Comparison of ENCODE assay signal across 18 cellular contexts in genomic region chr6:168713013-168713412, GRCh38.
DNase-seq lines count a peak whose midpoint lies in the region; ATAC-seq, FAIRE-seq and TF ChIP-seq lines count a peak whose summit lies in the region.
"Had no signal": no experiment of that assay in that cellular context is flagged by ENCODE, and none has a peak within 500 bp of the region (broad histone marks: within the 10 kb centered on the region; RNA-seq: fewer than 3 reads in every experiment).

No MANE protein-coding gene starts in this region.

- in situ Hi-C loops in HepG2 (cut with HindIII; ENCODE audit: extremely low pct_ligation_motif_present, low pct_unique_long_range_greater_than_20kb): no loop called here

- H2BK5ac ChIP-seq in neuronal stem cell (ENCODE audit: low read length): no peak overlapping the region

- H3K9ac ChIP-seq in HepG2 (ENCODE audit: insufficient read depth, low read depth, low read length): no peak overlapping the region
- H3K9ac ChIP-seq in neuronal stem cell (ENCODE audit: low read depth, low read length, poor library complexity): peak overlapping the region; percentile 65
- H3K9ac ChIP-seq: BLaER1, GM23248 had no signal

- H3K79me2 ChIP-seq in HepG2 (ENCODE audit: insufficient read depth, low read length): no peaks in the 10 kb centered on the region

- TF ChIP-seq POLR2A in HepG2 (IDR thresholded peaks at IDR 0.05; ENCODE audit: insufficient read depth in 1 of 2, low read depth in 2 of 2, low read length in 2 of 2) (no peak), right lobe of liver (IDR thresholded peaks at IDR 0.05) (no peak), testis (IDR thresholded peaks at IDR 0.05) (no peak)

- H2AFZ ChIP-seq in HepG2 (ENCODE audit: low read length) (no peak overlapping the region), neuronal stem cell (ENCODE audit: low read length) (no peak overlapping the region)
- H2AFZ ChIP-seq: GM23248 had no signal

- no peaks in the 10 kb centered on the region for H3K9me3 ChIP-seq in HepG2 (ENCODE audit: low read length)
- H3K9me3 ChIP-seq in right lobe of liver: no peaks in the 10 kb centered on the region
- H3K9me3 ChIP-seq in neuronal stem cell (replicated peaks in 1 of 2; ENCODE audit: control insufficient read depth in 2 of 2, insufficient read depth in 1 of 2, low read depth in 1 of 2, low read length in 2 of 2): peaks cover 0 to 11% of the 10 kb centered on the region in 2 donors
- no peaks in the 10 kb centered on the region for H3K9me3 ChIP-seq in testis
- H3K9me3 ChIP-seq: BLaER1 had no signal

- H3K14ac ChIP-seq in neuronal stem cell (ENCODE audit: low read length): no peak overlapping the region

- no peak for TF ChIP-seq RAD21 in HepG2 (CRISPR knock-in tag; IDR thresholded peaks at IDR 0.05)

- H2BK120ac ChIP-seq in neuronal stem cell (ENCODE audit: low read depth, low read length): no peak overlapping the region

- no peak overlapping the region for H2BK12ac ChIP-seq in neuronal stem cell (ENCODE audit: low read length)

- BruUV-seq in HepG2 (replicated peaks; lab: Mats Ljungman, UMichigan): no TSS peak

- POLR2A ChIA-PET in HepG2 (lab: Yijun Ruan, JAX): no interaction called here

- DNase-seq in HepG2 (ENCODE audit: low spot score) (no peak), right lobe of liver (no peak), islet precursor cell (peak; percentile 37), neuronal stem cell (ENCODE audit: low spot score) (no peak), inferior parietal cortex (ENCODE audit: extremely low spot score) (no peak), hypothalamus (lab: John Stamatoyannopoulos, UW) (no peak), testis (no peak)
- DNase-seq: 8988T; CD4-positive, alpha-beta memory T cell; DMS153; DND-41; EL; GM23248; H7 had no signal

- H2BK15ac ChIP-seq in neuronal stem cell (ENCODE audit: low read length): no peak overlapping the region

- H3K36me3 ChIP-seq in HepG2 (replicated peaks in 1 of 2; ENCODE audit: control insufficient read depth in 1 of 2, insufficient read depth in 2 of 2, low read length in 2 of 2) (no peaks in the 10 kb centered on the region), right lobe of liver (no peaks in the 10 kb centered on the region), neuronal stem cell (replicated peaks in 1 of 2; ENCODE audit: control insufficient read depth in 2 of 2, insufficient read depth in 2 of 2, low read length in 2 of 2) (no peaks in the 10 kb centered on the region), testis (ENCODE audit: low read depth, missing control alignments) (no peaks in the 10 kb centered on the region)
- H3K36me3 ChIP-seq: BLaER1 had no signal

- no peak overlapping the region for H3K27ac ChIP-seq in HepG2 (ENCODE audit: extremely low read length, insufficient read depth, low read length)
- no peak overlapping the region for H3K27ac ChIP-seq in right lobe of liver
- no peak overlapping the region for H3K27ac ChIP-seq in neuronal stem cell (replicated peaks; ENCODE audit: low read length)
- no peak overlapping the region for H3K27ac ChIP-seq in testis
- H3K27ac ChIP-seq: BLaER1, GM23248 had no signal

- no peaks in the 10 kb centered on the region for H4K20me1 ChIP-seq in HepG2 (ENCODE audit: insufficient read depth, low read length)
- H4K20me1 ChIP-seq: BLaER1 had no signal

- no peak for TF ChIP-seq EP300 in HepG2 (IDR thresholded peaks at IDR 0.05; ENCODE audit: low read depth in 2 of 2, low read length in 2 of 2)
- no peak for TF ChIP-seq EP300 in HepG2 (CRISPR knock-in tag; IDR thresholded peaks at IDR 0.05; ENCODE audit: borderline replicate concordance)

- intact Hi-C loops in HepG2 (cut with micrococcal nuclease; ENCODE audit: unreplicated experiment) (loop anchor here (5.0 kb wide), 1 partner anchor 341 kb away; no protein-coding TSS in a partner anchor), right lobe of liver (cut with DNase I) (no loop called here), testis (cut with DNase I; ENCODE audit: low total_unique reads) (no loop called here)

- H3K18ac ChIP-seq in neuronal stem cell (ENCODE audit: low read length): peak overlapping the region; percentile 15

- FAIRE-seq in HepG2 (lab: Jason Lieb, UNC): no peak
- FAIRE-seq: GM12878, GM19239, HTR-8/SVneo had no signal

- TF ChIP-seq CTCF in HepG2 (CRISPR knock-in tag; IDR thresholded peaks at IDR 0.05) (no peak), right lobe of liver (IDR thresholded peaks at IDR 0.05) (no peak), testis (IDR thresholded peaks at IDR 0.05) (no peak)

- no peak overlapping the region for H3K4me3 ChIP-seq in HepG2 (replicated peaks in 1 of 3; ENCODE audit: insufficient read depth in 1 of 3, low read depth in 2 of 3, low read length in 3 of 3)
- no peak overlapping the region for H3K4me3 ChIP-seq in right lobe of liver
- peak overlapping the region in 1 of 2 donors; percentile 59 for H3K4me3 ChIP-seq in neuronal stem cell (ENCODE audit: low read length in 2 of 2)
- no peak overlapping the region for H3K4me3 ChIP-seq in testis
- H3K4me3 ChIP-seq: BLaER1, GM12878, GM23248 had no signal

- no peak overlapping the region for H2AK5ac ChIP-seq in neuronal stem cell (ENCODE audit: low read depth, low read length)

- no peak overlapping the region for H3K23ac ChIP-seq in neuronal stem cell (ENCODE audit: low read depth, low read length, poor library complexity)

- H3K4ac ChIP-seq in neuronal stem cell (ENCODE audit: low read length): no peak overlapping the region

- CTCF ChIA-PET in HepG2 (lab: Yijun Ruan, JAX; ENCODE audit: low intra/inter-chr PET ratio, low total read pairs): no interaction called here

- 2% methylated on average over 5 of the region's 5 CpGs for WGBS in HepG2 (ENCODE audit: low lambda C conversion rate)
- 33% methylated on average over 4 of the region's 5 CpGs for WGBS in right lobe of liver (ENCODE audit: insufficient coverage, low coverage, low lambda C conversion rate, missing lambda C conversion rate)
- WGBS in neuronal stem cell (ENCODE audit: extremely low coverage in 2 of 2, insufficient read length in 2 of 2, insufficient replicate concordance in 1 of 2), 2 donors: no CpG with 5 or more reads among the region's 5 CpGs
- WGBS in testis, 2 donors: 76 to 81% methylated on average over 5 of the region's 5 CpGs

- no peak overlapping the region for H4K91ac ChIP-seq in neuronal stem cell (ENCODE audit: low read depth, low read length, poor library complexity)

- no peak overlapping the region for H4K8ac ChIP-seq in neuronal stem cell (ENCODE audit: low read depth, low read length)

- H3K79me1 ChIP-seq in neuronal stem cell (ENCODE audit: low read depth, low read length): no peaks in the 10 kb centered on the region

- H3K27me3 ChIP-seq in HepG2 (ENCODE audit: control insufficient read depth in 1 of 2, insufficient read depth in 2 of 2, low read length in 2 of 2) (peaks cover 3 to 24% of the 10 kb centered on the region in 2 experiments; a peak in 3 of 5 replicates), right lobe of liver (no peaks in the 10 kb centered on the region), neuronal stem cell (ENCODE audit: control insufficient read depth in 3 of 3, insufficient read depth in 3 of 3, low read depth in 1 of 3, low read length in 3 of 3) (no peaks in the 10 kb centered on the region), testis (no peaks in the 10 kb centered on the region)
- H3K27me3 ChIP-seq: BLaER1 had no signal

- no peak for ATAC-seq in HepG2
- ATAC-seq in right lobe of liver: no peak
- ATAC-seq: GM12878 had no signal

- H3K4me1 ChIP-seq in HepG2 (ENCODE audit: insufficient read depth, low read length) (no peaks in the 10 kb centered on the region), right lobe of liver (no peaks in the 10 kb centered on the region), neuronal stem cell (ENCODE audit: control insufficient read depth in 2 of 2, insufficient read depth in 1 of 2, low read depth in 1 of 2, low read length in 2 of 2) (peaks cover 0 to 10% of the 10 kb centered on the region in 2 donors), testis (no peaks in the 10 kb centered on the region)

- H3K4me2 ChIP-seq in HepG2 (ENCODE audit: low read depth, low read length) (no peak overlapping the region), neuronal stem cell (ENCODE audit: insufficient read depth, low read length, poor library complexity, severe bottlenecking) (no peak overlapping the region)
- H3K4me2 ChIP-seq: BLaER1 had no signal

TF ChIP-seq in HepG2, 621 proteins besides CTCF, POLR2A, EP300 and RAD21:
- no peak for TF ChIP-seq SIN3A (IDR thresholded peaks at IDR 0.05; ENCODE audit: borderline replicate concordance, low read depth, low read length)
- no peak for TF ChIP-seq THAP11 (CRISPR knock-in tag; IDR thresholded peaks at IDR 0.05)
- no peak for TF ChIP-seq CREB3 (CRISPR knock-in tag; IDR thresholded peaks at IDR 0.05)
- no peak for TF ChIP-seq GZF1 (CRISPR knock-in tag; IDR thresholded peaks at IDR 0.05)
- TF ChIP-seq MNT (IDR thresholded peaks at IDR 0.05): 0 out of 2 replicates have a peak, but pooled peaks have one; percentile 3
TF ChIP-seq in HepG2: peak in this region for 1.
